In genomic region chr12:12510141-12510540, GRCh38 we compare ENCODE assay signal across 15 cellular contexts. TPM values are rescaled to one million over a fixed set of nuclear protein-coding genes. Genes with fewer than 3 reads are reported as not detected.
DNase-seq lines count a peak whose midpoint lies in the region; ATAC-seq and TF ChIP-seq lines count a peak whose summit lies in the region.
"Had no signal": no experiment of that assay in that cellular context is flagged by ENCODE, and none has a peak within 500 bp of the region (broad histone marks: within the 10 kb centered on the region; RNA-seq: fewer than 3 reads in every experiment).

No MANE protein-coding gene starts in this region.

- H3K4me3 ChIP-seq in brain microvascular endothelial cell (ENCODE audit: low read depth, low read length) (no peak overlapping the region), kidney epithelial cell (ENCODE audit: low read depth, low read length) (no peak overlapping the region), aorta (ENCODE audit: low read length in 2 of 2) (no peak overlapping the region)
- H3K4me3 ChIP-seq: SJSA1 had no signal

- H3K36me3 ChIP-seq in brain microvascular endothelial cell (replicated peaks) (no peaks in the 10 kb centered on the region), kidney epithelial cell (ENCODE audit: control insufficient read depth, insufficient read depth, low read length) (no peaks in the 10 kb centered on the region), aorta (ENCODE audit: control insufficient read depth in 1 of 2, insufficient read depth in 2 of 2, low read length in 1 of 2) (no peaks in the 10 kb centered on the region)
- H3K36me3 ChIP-seq: SJSA1, WERI-Rb-1 had no signal

- no peak for TF ChIP-seq CTCF in brain microvascular endothelial cell (IDR thresholded peaks at IDR 0.05; ENCODE audit: low read depth, low read length, missing control alignments)
- no peak for TF ChIP-seq CTCF in kidney epithelial cell (IDR thresholded peaks at IDR 0.05; ENCODE audit: insufficient read depth, low read length, poor library complexity, severe bottlenecking)

- intact Hi-C loops in aorta (cut with DNase I): no loop called here

- H3K27ac ChIP-seq in brain microvascular endothelial cell: no peak overlapping the region
- H3K27ac ChIP-seq in aorta (ENCODE audit: low read depth in 1 of 2, low read length in 2 of 2): no peak overlapping the region
- H3K27ac ChIP-seq: SJSA1, WERI-Rb-1 had no signal

- WGBS in aorta, 2 donors: 85% methylated on average over 2 of the region's 2 CpGs

- peak; percentile 54 for DNase-seq in AG08395 (ENCODE audit: low spot score)
- peak; percentile 80 for DNase-seq in HT1080 (ENCODE audit: low read depth)
- DNase-seq in brain microvascular endothelial cell: peak; percentile 58
- DNase-seq in kidney epithelial cell (ENCODE audit: low read depth): peak; percentile 38
- no peak for DNase-seq in G401 (ENCODE audit: low spot score)
- no peak for DNase-seq in aorta
- no peak for DNase-seq in NCI-H1417 treated with DMSO at 0.1 percent for 48 hours (lab: John Stamatoyannopoulos, UW)
- DNase-seq in SKM-1 treated with dmso at 0.1 percent for 144 hours (lab: John Stamatoyannopoulos, UW; ENCODE audit: unreplicated experiment): no peak
- DNase-seq: CD8-positive, alpha-beta memory T cell; NCI-H1694 treated with DMSO at 0.1 percent for 48 hours; NCI-H774; retina; stimulated activated naive CD8-positive, alpha-beta T cell treated with anti-CD3 and anti-CD28 coated beads, Interleukin-15, amount 100 ng/mL, for 72 hours; WERI-Rb-1 had no signal

- no peak for ATAC-seq in aorta (ENCODE audit: low FRiP score)
- ATAC-seq: stimulated activated naive CD8-positive, alpha-beta T cell treated with anti-CD3 and anti-CD28 coated beads, Interleukin-15, amount 100 ng/mL, for 72 hours had no signal

- peaks cover 1 to 4% of the 10 kb centered on the region in 2 donors for H3K4me1 ChIP-seq in aorta (ENCODE audit: control insufficient read depth in 1 of 2, insufficient read depth in 2 of 2, low read length in 2 of 2)

- H3K9me3 ChIP-seq in aorta (ENCODE audit: control insufficient read depth, low read length): no peaks in the 10 kb centered on the region
- H3K9me3 ChIP-seq: SJSA1 had no signal

- H3K27me3 ChIP-seq in brain microvascular endothelial cell (replicated peaks) (no peaks in the 10 kb centered on the region), kidney epithelial cell (ENCODE audit: control insufficient read depth, insufficient read depth, low read length) (no peaks in the 10 kb centered on the region), aorta (ENCODE audit: control insufficient read depth in 1 of 2, insufficient read depth in 2 of 2, low read length in 1 of 2) (no peaks in the 10 kb centered on the region)
- H3K27me3 ChIP-seq: SJSA1 had no signal

- in situ Hi-C loops in brain microvascular endothelial cell (cut with HindIII; ENCODE audit: low pct_ligation_motif_present, low sequenced_read_pairs) (no loop called here), G401 (cut with HindIII; ENCODE audit: low sequenced_read_pairs) (loop anchor here (10.0 kb wide), 1 partner anchor 155 kb away; no protein-coding TSS in a partner anchor)

RNA-seq across cellular contexts. Expression of gene DUSP16, which starts 52.5 kb away (rescaled TPM):
- 2.4 and 3.2 TPM in 2 replicates for total RNA-seq in HT1080 (2014; rRNA removed; shearing (Covaris generic))
- 3.8 and 5.4 TPM in 2 replicates for polyA plus RNA-seq in HT1080 (2015; cell fraction: cytosol; rRNA removed)
- polyA plus RNA-seq in HT1080 (2015; cell fraction: nucleus; rRNA removed): 4.3 and 4.4 TPM in 2 replicates
- total RNA-seq in kidney epithelial cell (22.7 and 24.5 TPM in 2 replicates), aorta (10 to 100 TPM; 22.0 to 27.4 TPM)
- 16.2 and 29.6 TPM in 2 replicates for total RNA-seq in G401 (2014; rRNA removed; shearing (Covaris generic))
- polyA plus RNA-seq in aorta: 10 to 100 TPM in 1 of 2 donors, 1 to 10 TPM in 1; 3.1 to 13.1 TPM

Comparison
In these comparisons a context has a peak if more than half of its experiments do, and no peak if none do; other contexts are left out.
1. DNase-seq: peak in AG08395 (single experiment), HT1080 (single experiment), brain microvascular endothelial cell (single experiment) and kidney epithelial cell (single experiment); none in G401 (single experiment), aorta (0 of 2), NCI-H1417 treated with DMSO at 0.1 percent for 48 hours (single experiment) and SKM-1 treated with dmso at 0.1 percent for 144 hours (single experiment).